Comparison of ENCODE assay signal across 24 cellular contexts in the genomic region with DNA sequence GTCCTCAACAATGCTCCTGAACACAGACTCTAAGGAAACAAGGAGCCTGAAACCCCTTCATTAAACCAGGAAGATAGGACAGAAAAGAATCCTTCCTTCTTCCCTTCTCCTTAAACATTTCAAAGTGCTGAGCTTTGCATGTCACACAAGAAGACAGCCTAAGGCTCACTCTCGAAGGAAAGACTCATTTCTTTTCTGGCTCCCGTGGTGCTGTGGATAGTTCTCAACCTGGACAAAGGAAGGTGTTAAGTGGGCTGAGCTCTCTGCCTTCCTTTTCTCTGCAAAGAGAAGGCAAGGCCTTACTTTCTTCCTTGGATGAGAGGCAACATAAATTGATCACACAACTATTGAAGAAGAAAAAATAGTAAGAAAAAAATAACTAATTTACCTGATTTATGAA.
A peak's percentile ranks its signal among the peaks of the same experiment; 100 is the strongest.
DNase-seq lines count a peak whose midpoint lies in the region; ATAC-seq and TF ChIP-seq lines count a peak whose summit lies in the region.
"Had no signal": no experiment of that assay in that cellular context is flagged by ENCODE, and none has a peak within 500 bp of the region (broad histone marks: within the 10 kb centered on the region; RNA-seq: fewer than 3 reads in every experiment).

No MANE protein-coding gene starts in this region.

- no peaks in the 10 kb centered on the region for H3K36me3 Mint-ChIP-seq in GM23338 (ENCODE audit: low read depth)
- no peaks in the 10 kb centered on the region for H3K36me3 Mint-ChIP-seq in WTC11
- H3K36me3 Mint-ChIP-seq in neural progenitor cell, result no peaks in the 10 kb centered on the region
- H3K36me3 Mint-ChIP-seq: CD14-positive monocyte; CD8-positive, alpha-beta memory T cell had no signal

- no peaks in the 10 kb centered on the region for H3K27me3 Mint-ChIP-seq in GM23338 (ENCODE audit: insufficient read depth, low read depth, poor library complexity)
- H3K27me3 Mint-ChIP-seq in WTC11 (ENCODE audit: low read depth), result no peaks in the 10 kb centered on the region
- peaks cover 2% of the 10 kb centered on the region for H3K27me3 Mint-ChIP-seq in neural progenitor cell (ENCODE audit: insufficient read depth, low read depth)

- no peak overlapping the region for H3K4me3 ChIP-seq in GM23338
- H3K4me3 ChIP-seq in neural progenitor cell, result no peak overlapping the region
- no peak overlapping the region for H3K4me3 ChIP-seq in spleen
- H3K4me3 ChIP-seq: A549; BLaER1 treated with 17β-estradiol and CSF1 and Interleukin-3, amounts not matched to agents 10 nM and 100 nM; GM23248; HAP-1 had no signal

- DNase-seq in GM23338 (ENCODE audit: low spot score) (peak; percentile 15), WTC11 (ENCODE audit: low spot score) (no peak), iPS-NIHi11 (ENCODE audit: low spot score) (peak; percentile 6), neural progenitor cell (ENCODE audit: low spot score) (peak; percentile 25), spleen (no peak), SHP77 (lab: John Stamatoyannopoulos, UW) (no peak), cerebellum (ENCODE audit: low spot score) (no peak)
- DNase-seq: 8988T; ACHN; AML-193; BE2C; CD4-positive, alpha-beta T cell; CD8-positive, alpha-beta memory T cell; DMS 273 treated with DMSO at 0.1 percent for 48 hours; DMS79; EL; GF-D8; GM23248; HFFc6 had no signal

- H3K9me3 Mint-ChIP-seq in GM23338 (no peaks in the 10 kb centered on the region), WTC11 (peaks cover 5% of the 10 kb centered on the region), neural progenitor cell (no peaks in the 10 kb centered on the region)
- H3K9me3 Mint-ChIP-seq: CD8-positive, alpha-beta memory T cell; HFFc6 had no signal

- H3K4me1 ChIP-seq in GM23338 (ENCODE audit: insufficient read depth) (no peaks in the 10 kb centered on the region), neural progenitor cell (peaks cover 26% of the 10 kb centered on the region), spleen (peaks cover 0 to 9% (median 0%) of the 10 kb centered on the region in 6 donors)
- H3K4me1 ChIP-seq: BLaER1 treated with 17β-estradiol and CSF1 and Interleukin-3, amounts not matched to agents 10 nM and 100 nM had no signal

- no peak overlapping the region for H3K9ac ChIP-seq in neural progenitor cell
- H3K9ac ChIP-seq: BLaER1 treated with 17β-estradiol and CSF1 and Interleukin-3, amounts not matched to agents 10 nM and 100 nM; GM23248 had no signal

- H4K20me1 ChIP-seq in GM23338 (replicated peaks; ENCODE audit: insufficient read depth) (no peaks in the 10 kb centered on the region), neural progenitor cell (ENCODE audit: low read depth) (no peaks in the 10 kb centered on the region)
- H4K20me1 ChIP-seq: BLaER1 treated with 17β-estradiol and CSF1 and Interleukin-3, amounts not matched to agents 10 nM and 100 nM had no signal

- CTCF ChIA-PET in WTC11 (lab: Charles Lee), result interaction anchor here (0.9 to 1.4 kb wide), 2 partner anchors 17 to 47 kb away, joined by 3 to 6 read pairs; no protein-coding TSS in a partner anchor

- H3K27ac Mint-ChIP-seq in GM23338 (no peak overlapping the region), WTC11 (no peak overlapping the region), neural progenitor cell (no peak overlapping the region)
- H3K27ac Mint-ChIP-seq: CD4-positive, alpha-beta T cell; CD8-positive, alpha-beta memory T cell; HFFc6 had no signal

- H3K27ac ChIP-seq in GM23338 (ENCODE audit: low read depth) (no peak overlapping the region), neural progenitor cell (peak overlapping the region; percentile 33), spleen (no peak overlapping the region)
- H3K27ac ChIP-seq: A549; BLaER1 treated with 17β-estradiol and CSF1 and Interleukin-3, amounts not matched to agents 10 nM and 100 nM; GM23248 had no signal

- 57 to 76% (median 66%) methylated on average over 2 of the region's 2 CpGs for WGBS in spleen, 5 donors

- no peaks in the 10 kb centered on the region for H3K9me2 ChIP-seq in GM23338 (ENCODE audit: insufficient read depth)

- no peak overlapping the region for H3K4me2 ChIP-seq in GM23338
- peak overlapping the region; percentile 25 for H3K4me2 ChIP-seq in neural progenitor cell
- H3K4me2 ChIP-seq: A549; BLaER1 treated with 17β-estradiol and CSF1 and Interleukin-3, amounts not matched to agents 10 nM and 100 nM had no signal

- H3K9me3 ChIP-seq in neural progenitor cell (ENCODE audit: low read depth) (no peaks in the 10 kb centered on the region), spleen (no peaks in the 10 kb centered on the region)
- H3K9me3 ChIP-seq: A549, BE2C, HAP-1 had no signal

- H2AFZ ChIP-seq in GM23338, result no peak overlapping the region
- H2AFZ ChIP-seq in neural progenitor cell (replicated peaks), result peak overlapping the region; percentile 32
- H2AFZ ChIP-seq: GM23248 had no signal

- H3K27me3 ChIP-seq in GM23338 (ENCODE audit: insufficient read depth) (no peaks in the 10 kb centered on the region), neural progenitor cell (no peaks in the 10 kb centered on the region), spleen (replicated peaks in 1 of 7) (no peaks in the 10 kb centered on the region)
- H3K27me3 ChIP-seq: BE2C; BLaER1 treated with 17β-estradiol and CSF1 and Interleukin-3, amounts not matched to agents 10 nM and 100 nM had no signal

- POLR2A ChIA-PET in WTC11 (lab: Charles Lee), result no interaction called here

- H3F3A ChIP-seq in GM23338 (replicated peaks; ENCODE audit: low read depth) (no peaks in the 10 kb centered on the region), neural progenitor cell (ENCODE audit: low read depth) (peaks cover 10% of the 10 kb centered on the region)

- no peaks in the 10 kb centered on the region for H3K36me3 ChIP-seq in GM23338 (ENCODE audit: insufficient read depth)
- H3K36me3 ChIP-seq in neural progenitor cell, result no peaks in the 10 kb centered on the region
- H3K36me3 ChIP-seq in spleen, result no peaks in the 10 kb centered on the region
- H3K36me3 ChIP-seq: BE2C; BLaER1 treated with 17β-estradiol and CSF1 and Interleukin-3, amounts not matched to agents 10 nM and 100 nM; HAP-1 had no signal

- H3K4me1 Mint-ChIP-seq in GM23338, result peaks cover 11% of the 10 kb centered on the region; the same call in 2 of the 3 replicates
- peaks cover 40% of the 10 kb centered on the region for H3K4me1 Mint-ChIP-seq in WTC11
- H3K4me1 Mint-ChIP-seq in neural progenitor cell, result peaks cover 9% of the 10 kb centered on the region
- H3K4me1 Mint-ChIP-seq: CD14-positive monocyte; CD8-positive, alpha-beta memory T cell had no signal

- ATAC-seq in GM23338 (peak; percentile 39; the same call in 2 of the 3 replicates), WTC11 (peak; percentile 68), HG03139 (IDR thresholded peaks at IDR 0.05; ENCODE audit: unreplicated experiment) (no peak)
- ATAC-seq: A549 had no signal

- TF ChIP-seq CTCF in GM23338 (conservative IDR thresholded peaks at IDR 0.05; ENCODE audit: low read depth in 2 of 2) (no peak), WTC11 (IDR thresholded peaks at IDR 0.05) (no peak), neural progenitor cell (IDR thresholded peaks at IDR 0.05) (no peak), spleen (IDR thresholded peaks at IDR 0.05 in 8 of 11, conservative IDR thresholded peaks at IDR 0.05 in 3 of 11) (no peak)

- intact Hi-C loops in spleen (cut with DNase I; ENCODE audit: low total_unique reads), result no loop called here

- H3K4me3 Mint-ChIP-seq in GM23338 (no peak overlapping the region), WTC11 (no peak overlapping the region), neural progenitor cell (no peak overlapping the region)
- H3K4me3 Mint-ChIP-seq: CD14-positive monocyte; CD4-positive, alpha-beta T cell; CD8-positive, alpha-beta memory T cell; HFFc6 had no signal

- H3K79me2 ChIP-seq in GM23338 (replicated peaks; ENCODE audit: insufficient read depth), result no peaks in the 10 kb centered on the region
- no peaks in the 10 kb centered on the region for H3K79me2 ChIP-seq in neural progenitor cell (ENCODE audit: low read depth)

- no peak for TF ChIP-seq POLR2A in spleen (IDR thresholded peaks at IDR 0.05)

TF ChIP-seq in GM23338, 12 proteins besides CTCF, POLR2A, EP300 and RAD21 (continues in another document):
- TF ChIP-seq ZNF114 (CRISPR knock-in tag; IDR thresholded peaks at IDR 0.05), result no peak

TF ChIP-seq in WTC11, 78 proteins besides CTCF, POLR2A, EP300 and RAD21 (continues in another document):
- TF ChIP-seq, protein P1, sequence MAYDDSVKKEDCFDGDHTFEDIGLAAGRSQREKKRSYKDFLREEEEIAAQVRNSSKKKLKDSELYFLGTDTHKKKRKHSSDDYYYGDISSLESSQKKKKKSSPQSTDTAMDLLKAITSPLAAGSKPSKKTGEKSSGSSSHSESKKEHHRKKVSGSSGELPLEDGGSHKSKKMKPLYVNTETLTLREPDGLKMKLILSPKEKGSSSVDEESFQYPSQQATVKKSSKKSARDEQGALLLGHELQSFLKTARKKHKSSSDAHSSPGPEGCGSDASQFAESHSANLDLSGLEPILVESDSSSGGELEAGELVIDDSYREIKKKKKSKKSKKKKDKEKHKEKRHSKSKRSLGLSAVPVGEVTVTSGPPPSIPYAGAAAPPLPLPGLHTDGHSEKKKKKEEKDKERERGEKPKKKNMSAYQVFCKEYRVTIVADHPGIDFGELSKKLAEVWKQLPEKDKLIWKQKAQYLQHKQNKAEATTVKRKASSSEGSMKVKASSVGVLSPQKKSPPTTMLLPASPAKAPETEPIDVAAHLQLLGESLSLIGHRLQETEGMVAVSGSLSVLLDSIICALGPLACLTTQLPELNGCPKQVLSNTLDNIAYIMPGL (CRISPR knock-in tag; IDR thresholded peaks at IDR 0.05), result no peak
- TF ChIP-seq, protein P2, sequence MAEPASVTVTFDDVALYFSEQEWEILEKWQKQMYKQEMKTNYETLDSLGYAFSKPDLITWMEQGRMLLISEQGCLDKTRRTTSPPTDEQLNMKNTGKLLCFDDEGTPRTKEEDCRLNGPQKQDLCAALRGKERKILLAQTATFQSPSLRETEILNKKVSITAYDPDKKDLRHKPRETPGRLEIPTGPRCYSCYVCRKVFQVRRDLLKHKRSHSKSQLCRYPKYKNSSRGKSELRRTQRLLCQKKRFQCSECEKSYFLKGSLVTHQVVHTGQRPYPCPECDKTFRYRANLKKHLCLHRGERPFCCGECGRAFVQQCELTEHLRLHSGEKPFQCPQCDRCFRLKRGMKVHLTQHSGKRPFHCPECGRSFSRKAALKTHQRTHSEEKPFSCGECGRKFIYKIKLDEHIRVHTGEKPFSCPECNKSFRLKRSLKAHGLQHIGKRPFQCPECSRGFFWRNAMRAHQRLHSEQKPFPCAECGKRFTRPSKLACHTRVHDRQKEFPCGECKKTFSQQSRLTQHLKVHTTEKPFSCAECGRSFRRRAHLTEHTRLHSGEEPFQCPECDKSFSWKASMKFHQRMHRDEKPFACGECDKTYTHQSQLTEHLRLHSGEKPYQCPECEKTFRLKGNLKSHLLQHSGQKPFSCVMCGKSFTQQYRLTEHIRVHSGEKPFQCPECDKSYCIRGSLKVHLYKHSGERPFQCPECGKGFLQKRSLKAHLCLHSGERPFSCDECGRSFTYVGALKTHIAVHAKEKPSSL (CRISPR knock-in tag; conservative IDR thresholded peaks at IDR 0.05), result no peak
- TF ChIP-seq RELA (CRISPR knock-in tag; IDR thresholded peaks at IDR 0.05; ENCODE audit: borderline replicate concordance) (no peak), ZNF416 (CRISPR knock-in tag; IDR thresholded peaks at IDR 0.05) (no peak), ZNF121 (CRISPR knock-in tag; IDR thresholded peaks at IDR 0.05) (no peak)

Comparison
In these comparisons a context has a peak if more than half of its experiments do, and no peak if none do; other contexts are left out.
1. DNase-seq: peak in GM23338 (single experiment), iPS-NIHi11 (single experiment) and neural progenitor cell (single experiment); none in WTC11 (single experiment), spleen (single experiment), SHP77 (0 of 2) and cerebellum (single experiment).